Comparison of ENCODE assay signal across 1 cellular context in the genomic region with DNA sequence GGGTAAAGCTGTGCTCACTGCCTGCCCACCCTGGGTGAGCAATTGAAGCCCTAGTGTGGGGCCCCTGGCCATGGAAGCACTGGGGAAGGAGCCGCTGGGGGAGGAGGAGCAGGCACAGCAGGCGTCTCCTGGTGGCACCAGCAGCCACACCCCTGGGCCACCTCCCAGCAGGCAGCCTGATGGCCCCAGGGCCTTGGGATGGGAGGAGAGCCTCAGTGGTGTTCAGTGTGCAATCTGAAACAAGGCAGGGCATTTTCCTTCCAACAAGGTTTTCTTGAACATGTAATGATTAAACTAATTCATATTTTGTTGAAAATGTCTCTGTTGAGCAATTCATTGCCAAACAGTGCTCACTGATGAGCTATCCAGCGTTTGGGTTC.
TF ChIP-seq lines count a peak whose summit lies in the region.

No MANE protein-coding gene starts in this region.

TF ChIP-seq in SK-N-SH treated with all-trans-retinoic acid at 6 μM for 48 hours, 23 proteins besides CTCF, POLR2A, EP300 and RAD21 (continued from another document):
- TF ChIP-seq, protein P1, sequence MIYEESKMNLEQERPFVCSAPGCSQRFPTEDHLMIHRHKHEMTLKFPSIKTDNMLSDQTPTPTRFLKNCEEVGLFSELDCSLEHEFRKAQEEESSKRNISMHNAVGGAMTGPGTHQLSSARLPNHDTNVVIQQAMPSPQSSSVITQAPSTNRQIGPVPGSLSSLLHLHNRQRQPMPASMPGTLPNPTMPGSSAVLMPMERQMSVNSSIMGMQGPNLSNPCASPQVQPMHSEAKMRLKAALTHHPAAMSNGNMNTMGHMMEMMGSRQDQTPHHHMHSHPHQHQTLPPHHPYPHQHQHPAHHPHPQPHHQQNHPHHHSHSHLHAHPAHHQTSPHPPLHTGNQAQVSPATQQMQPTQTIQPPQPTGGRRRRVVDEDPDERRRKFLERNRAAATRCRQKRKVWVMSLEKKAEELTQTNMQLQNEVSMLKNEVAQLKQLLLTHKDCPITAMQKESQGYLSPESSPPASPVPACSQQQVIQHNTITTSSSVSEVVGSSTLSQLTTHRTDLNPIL (CRISPR knock-in tag; IDR thresholded peaks at IDR 0.05; ENCODE audit: low read depth), result no peak
- TF ChIP-seq BACH2 (CRISPR knock-in tag; IDR thresholded peaks at IDR 0.05; ENCODE audit: borderline replicate concordance) (no peak), ISL1 (CRISPR knock-in tag; IDR thresholded peaks at IDR 0.05) (no peak)
